19 cellular contexts compared by ENCODE assay signal in the genomic region with DNA sequence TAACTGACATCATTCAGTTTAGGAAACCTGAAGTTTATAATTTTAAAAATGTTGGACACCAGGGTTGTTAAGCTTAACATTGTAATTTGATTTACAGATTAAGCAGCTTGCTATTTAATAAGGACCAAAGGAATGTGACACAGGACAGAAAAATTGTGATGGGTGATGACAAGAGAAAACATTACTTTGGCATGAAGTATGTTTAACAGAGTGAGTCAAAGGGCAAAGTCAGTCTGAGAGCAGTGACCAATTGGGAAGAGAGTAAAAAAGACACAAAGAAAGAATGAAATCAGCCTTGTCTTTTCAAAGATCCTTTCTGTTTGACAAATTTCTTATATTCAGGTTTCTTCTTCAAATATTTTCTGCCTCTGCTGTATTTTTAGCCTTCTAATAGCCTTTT.
A peak's percentile ranks its signal among the peaks of the same experiment; 100 is the strongest.
DNase-seq lines count a peak whose midpoint lies in the region; ATAC-seq, FAIRE-seq and TF ChIP-seq lines count a peak whose summit lies in the region.
"Had no signal": no experiment of that assay in that cellular context is flagged by ENCODE, and none has a peak within 500 bp of the region (broad histone marks: within the 10 kb centered on the region; RNA-seq: fewer than 3 reads in every experiment).

No MANE protein-coding gene starts in this region.

- H4K20me1 ChIP-seq in HCT116 (ENCODE audit: insufficient read depth): no peaks in the 10 kb centered on the region
- no peaks in the 10 kb centered on the region for H4K20me1 ChIP-seq in astrocyte (ENCODE audit: insufficient read depth, low read length)

- no TSS peak for BruUV-seq in HCT116 (replicated peaks; lab: Mats Ljungman, UMichigan)

- H3K4me1 Mint-ChIP-seq in astrocyte (ENCODE audit: low read depth, unreplicated experiment): peaks cover 12% of the 10 kb centered on the region

- ATAC-seq in HCT116: no peak
- ATAC-seq in right lobe of liver: peak in 3 of 4 donors; percentile 38 to 87 (median 75)
- ATAC-seq in GM21447 (IDR thresholded peaks at IDR 0.05; ENCODE audit: unreplicated experiment): no peak
- ATAC-seq: A549 had no signal

- H3K9me3 ChIP-seq in HCT116 (ENCODE audit: control insufficient read depth in 1 of 2, insufficient read depth in 1 of 2, low read depth in 1 of 2, low read length in 2 of 2) (no peaks in the 10 kb centered on the region), astrocyte (ENCODE audit: insufficient read depth, low read depth, low read length) (no peaks in the 10 kb centered on the region), right lobe of liver (no peaks in the 10 kb centered on the region)
- H3K9me3 ChIP-seq in effector memory CD4-positive, alpha-beta T cell (ENCODE audit: control insufficient read depth, low read length): no peaks in the 10 kb centered on the region
- H3K9me3 ChIP-seq: Caco-2, HAP-1 had no signal

- TF ChIP-seq POLR2A in HCT116 (IDR thresholded peaks at IDR 0.05; ENCODE audit: borderline replicate concordance, extremely low read depth, insufficient read depth, insufficient read length) (no peak), right lobe of liver (IDR thresholded peaks at IDR 0.05) (no peak)

- H3K4me2 ChIP-seq in HCT116 (ENCODE audit: low read length) (no peak overlapping the region), astrocyte (ENCODE audit: low read length) (no peak overlapping the region)
- H3K4me2 ChIP-seq: A549 had no signal

- H3K4me3 ChIP-seq in HCT116 (replicated peaks in 1 of 2; ENCODE audit: low read depth in 1 of 2, low read length in 2 of 2) (no peak overlapping the region), astrocyte (ENCODE audit: insufficient read depth, low read depth, low read length) (no peak overlapping the region), right lobe of liver (no peak overlapping the region)
- no peak overlapping the region for H3K4me3 ChIP-seq in effector memory CD4-positive, alpha-beta T cell (ENCODE audit: insufficient read depth, low read depth, low read length, poor library complexity, severe bottlenecking)
- H3K4me3 ChIP-seq: A549, HAP-1 had no signal

- TF ChIP-seq CTCF in HCT116 (IDR thresholded peaks at IDR 0.05 in 2 of 3, conservative IDR thresholded peaks at IDR 0.05 in 1 of 3; ENCODE audit: borderline replicate concordance in 1 of 3, insufficient read depth in 1 of 3, low read depth in 2 of 3, low read length in 2 of 3): no peak
- TF ChIP-seq CTCF in astrocyte (IDR thresholded peaks at IDR 0.05; ENCODE audit: insufficient read depth, low read depth, low read length): no peak
- no peak for TF ChIP-seq CTCF in right lobe of liver (IDR thresholded peaks at IDR 0.05)

- peak overlapping the region; percentile 19 for H3K27ac Mint-ChIP-seq in astrocyte (ENCODE audit: unreplicated experiment)
- H3K27ac Mint-ChIP-seq: CD4-positive, alpha-beta T cell had no signal

- intact Hi-C loops in HCT116 (cut with micrococcal nuclease): no loop called here
- intact Hi-C loops in right lobe of liver (cut with DNase I): no loop called here

- H3K9me2 ChIP-seq in HCT116 (ENCODE audit: insufficient read depth): no peaks in the 10 kb centered on the region

- no peak for TF ChIP-seq RAD21 in HCT116 (IDR thresholded peaks at IDR 0.05; ENCODE audit: low read depth)

- H3K27me3 Mint-ChIP-seq in astrocyte (ENCODE audit: low read depth, unreplicated experiment): no peaks in the 10 kb centered on the region
- H3K27me3 Mint-ChIP-seq: CD4-positive, alpha-beta T cell had no signal

- H3K36me3 Mint-ChIP-seq in astrocyte (ENCODE audit: low read depth, unreplicated experiment): no peaks in the 10 kb centered on the region

- H3K36me3 ChIP-seq in HCT116 (ENCODE audit: control insufficient read depth in 1 of 2, insufficient read depth in 2 of 2, low read length in 2 of 2) (no peaks in the 10 kb centered on the region), astrocyte (ENCODE audit: insufficient read depth, low read length) (no peaks in the 10 kb centered on the region), right lobe of liver (no peaks in the 10 kb centered on the region)
- no peaks in the 10 kb centered on the region for H3K36me3 ChIP-seq in effector memory CD4-positive, alpha-beta T cell (ENCODE audit: control insufficient read depth, insufficient read depth, low read length)
- H3K36me3 ChIP-seq: HAP-1 had no signal

- RAD21 ChIA-PET in HCT116 (lab: Charles Lee; ENCODE audit: low non-redundant PET in 1 of 2, low total read pairs in 2 of 2, uncharacterized antibody in 2 of 2, unreplicated experiment in 2 of 2): no interaction called here

- H3K4me1 ChIP-seq in HCT116 (ENCODE audit: control insufficient read depth in 1 of 2, insufficient read depth in 2 of 2, low read length in 2 of 2) (peaks cover 0 to 13% of the 10 kb centered on the region in 2 experiments; a peak in 2 of 4 replicates), astrocyte (ENCODE audit: insufficient read depth, low read length) (no peaks in the 10 kb centered on the region), right lobe of liver (no peaks in the 10 kb centered on the region)
- no peaks in the 10 kb centered on the region for H3K4me1 ChIP-seq in effector memory CD4-positive, alpha-beta T cell (ENCODE audit: control insufficient read depth, insufficient read depth, low read length, poor library complexity, severe bottlenecking)
- H3K4me1 ChIP-seq: A549, HAP-1 had no signal

- DNase-seq in HCT116 (ENCODE audit: low read depth, low spot score) (no peak), NCI-H460 (ENCODE audit: extremely low read depth, low read depth) (peak; percentile 40), astrocyte (ENCODE audit: low read depth) (no peak), right lobe of liver (no peak), NCI-H510A treated with DMSO at 0.1 percent for 48 hours (lab: John Stamatoyannopoulos, UW) (no peak), A172 (ENCODE audit: low spot score) (no peak)
- DNase-seq in effector memory CD4-positive, alpha-beta T cell: no peak
- DNase-seq: AML-193; Caco-2; CD4-positive, alpha-beta T cell; GDM1; KG1 had no signal

- H3K9me3 Mint-ChIP-seq in astrocyte (ENCODE audit: unreplicated experiment): peaks cover 1% of the 10 kb centered on the region

- H3K9ac ChIP-seq in HCT116 (ENCODE audit: low read length) (no peak overlapping the region), astrocyte (ENCODE audit: low read length) (no peak overlapping the region)

- no peak overlapping the region for H3K4me3 Mint-ChIP-seq in astrocyte (ENCODE audit: unreplicated experiment)
- H3K4me3 Mint-ChIP-seq: CD4-positive, alpha-beta T cell had no signal

- no peak overlapping the region for H3K27ac ChIP-seq in HCT116 (ENCODE audit: low read depth, low read length)
- H3K27ac ChIP-seq in astrocyte (ENCODE audit: low read depth, low read length): no peak overlapping the region
- no peak overlapping the region for H3K27ac ChIP-seq in right lobe of liver
- no peak overlapping the region for H3K27ac ChIP-seq in effector memory CD4-positive, alpha-beta T cell (ENCODE audit: insufficient read depth, low read length, poor library complexity, severe bottlenecking)
- H3K27ac ChIP-seq: A549, C4-2B, HL-60 had no signal

- H2AFZ ChIP-seq in HCT116 (ENCODE audit: low read depth, low read length, poor library complexity, severe bottlenecking) (peak overlapping the region; percentile 88), astrocyte (ENCODE audit: low read depth, low read length) (no peak overlapping the region)

- POLR2A ChIA-PET in HCT116 (lab: Charles Lee): no interaction called here

- no peak for FAIRE-seq in astrocyte (lab: Jason Lieb, UNC)
- FAIRE-seq: A549, D721Med, H1 had no signal

- CTCF ChIA-PET in HCT116 (lab: Charles Lee): interaction anchor here (1.4 kb wide), 1 partner anchor 9 kb away, joined by 6 read pairs; no protein-coding TSS in a partner anchor

- H3K27me3 ChIP-seq in HCT116 (ENCODE audit: insufficient read depth, low read length) (no peaks in the 10 kb centered on the region), astrocyte (ENCODE audit: insufficient read depth, low read length) (no peaks in the 10 kb centered on the region), right lobe of liver (no peaks in the 10 kb centered on the region)
- no peaks in the 10 kb centered on the region for H3K27me3 ChIP-seq in effector memory CD4-positive, alpha-beta T cell (replicated peaks; ENCODE audit: control insufficient read depth, insufficient read depth, low read length, poor library complexity, severe bottlenecking)

- no peaks in the 10 kb centered on the region for H3K79me2 ChIP-seq in HCT116 (ENCODE audit: insufficient read depth, low read length)
- H3K79me2 ChIP-seq in astrocyte (ENCODE audit: insufficient read depth, low read length): no peaks in the 10 kb centered on the region

TF ChIP-seq in HCT116, 20 proteins besides CTCF, POLR2A, EP300 and RAD21:
- TF ChIP-seq POLR2AphosphoS5 (IDR thresholded peaks at IDR 0.05; ENCODE audit: low read depth, low read length) (no peak), CBX3 (IDR thresholded peaks at IDR 0.05; ENCODE audit: low read depth) (no peak), ZNF274 (IDR thresholded peaks at IDR 0.05; ENCODE audit: low read depth, low read length) (no peak), SP1 (IDR thresholded peaks at IDR 0.05; ENCODE audit: low read depth) (no peak), SRF (IDR thresholded peaks at IDR 0.05; ENCODE audit: low read depth) (no peak)
TF ChIP-seq in HCT116: peak in this region for 0.

Comparison
In these comparisons a context has a peak if more than half of its experiments do, and no peak if none do; other contexts are left out.
1. ATAC-seq: peak in right lobe of liver (3 of 4); none in HCT116 (single experiment) and GM21447 (single experiment).